16 cellular contexts compared by ENCODE assay signal in genomic region chr17:63222655-63223054, GRCh38.
DNase-seq lines count a peak whose midpoint lies in the region; ATAC-seq, FAIRE-seq and TF ChIP-seq lines count a peak whose summit lies in the region.
"Had no signal": no experiment of that assay in that cellular context is flagged by ENCODE, and none has a peak within 500 bp of the region (broad histone marks: within the 10 kb centered on the region; RNA-seq: fewer than 3 reads in every experiment).

No MANE protein-coding gene starts in this region.

- H3K4me1 ChIP-seq in K562 (replicated peaks in 1 of 2; ENCODE audit: control insufficient read depth in 2 of 2, insufficient read depth in 2 of 2, low read length in 2 of 2): no peaks in the 10 kb centered on the region
- H3K4me1 ChIP-seq: Caco-2, gastrocnemius medialis, SJCRH30 had no signal

- TF ChIP-seq CTCF in HFF-Myc (IDR thresholded peaks at IDR 0.05; ENCODE audit: low read depth, low read length, missing control alignments): no peak
- no peak; a peak in 1 of 6 replicates for TF ChIP-seq CTCF in K562 (IDR thresholded peaks at IDR 0.05 in 2 of 3, conservative IDR thresholded peaks at IDR 0.05 in 1 of 3; ENCODE audit: insufficient read depth in 2 of 3, low read depth in 1 of 3, low read length in 3 of 3)

- no peaks in the 10 kb centered on the region for H3K79me2 ChIP-seq in K562 (ENCODE audit: control insufficient read depth, insufficient read depth, low read length)

- TF ChIP-seq RAD21 in K562 (CRISPR knock-in tag; conservative IDR thresholded peaks at IDR 0.05 in 1 of 2, IDR thresholded peaks at IDR 0.05 in 1 of 2): no peak

- ATAC-seq in K562: no peak
- no peak for ATAC-seq in GM18520 (IDR thresholded peaks at IDR 0.05; ENCODE audit: unreplicated experiment)
- ATAC-seq: gastrocnemius medialis, right cardiac atrium had no signal

- intact Hi-C loops in K562 (cut with micrococcal nuclease): loop anchor here (10.0 kb wide), 1 partner anchor 182 kb away; no protein-coding TSS in a partner anchor

- 45% methylated on average over 1 of the region's 1 CpG for WGBS in K562 (ENCODE audit: insufficient coverage, low coverage, missing lambda C conversion rate)

- H3K36me3 ChIP-seq in K562 (ENCODE audit: control insufficient read depth, insufficient read depth, low read length): no peaks in the 10 kb centered on the region
- H3K36me3 ChIP-seq: gastrocnemius medialis, SJCRH30 had no signal

- DNase-seq in NCI-H748 (lab: John Stamatoyannopoulos, UW; ENCODE audit: unreplicated experiment) (peak; percentile 3), NCI-H748 treated with DMSO at 0.1 percent for 48 hours (lab: John Stamatoyannopoulos, UW) (no peak), HFF-Myc (ENCODE audit: extremely low read depth, low read depth) (peak; percentile 11), K562 (ENCODE audit: extremely low read depth in 1 of 4, low spot score in 3 of 4) (no peak), renal cortical epithelial cell (ENCODE audit: low read depth) (peak; percentile 8), UCSD-AML1 (lab: John Stamatoyannopoulos, UW; ENCODE audit: unreplicated experiment) (no peak), H54 (ENCODE audit: insufficient read length, low spot score) (no peak)
- DNase-seq: activated effector memory CD4-positive, alpha-beta T cell treated with anti-CD3 and anti-CD28 coated beads, Interleukin-2, amount 50 U/mL, for 16 hours; Caco-2; gastrocnemius medialis; NCI-H1105 treated with DMSO at 0.1 percent for 48 hours; NCI-H524 treated with DMSO at 0.1 percent for 48 hours; right cardiac atrium had no signal

- no peaks in the 10 kb centered on the region for H3K9me3 ChIP-seq in K562 (replicated peaks; ENCODE audit: control insufficient read depth, insufficient read depth, low read depth, low read length)
- H3K9me3 ChIP-seq: Caco-2, gastrocnemius medialis, SJCRH30 had no signal

- no peaks in the 10 kb centered on the region for H3K9me1 ChIP-seq in K562 (ENCODE audit: control insufficient read depth, insufficient read depth, low read length)

- H3K4me3 ChIP-seq in HFF-Myc (replicated peaks; ENCODE audit: low read depth, low read length) (no peak overlapping the region), K562 (no peak overlapping the region)
- H3K4me3 ChIP-seq: gastrocnemius medialis, SJCRH30 had no signal

- H3K27me3 ChIP-seq in K562 (ENCODE audit: control insufficient read depth in 2 of 2, insufficient read depth in 2 of 2, low read length in 2 of 2): no peaks in the 10 kb centered on the region
- H3K27me3 ChIP-seq: gastrocnemius medialis, SJCRH30 had no signal

- H3K27ac ChIP-seq in K562 (ENCODE audit: extremely low read depth, low read depth, low read length): no peak overlapping the region; the same call in 2 of the 3 replicates
- H3K27ac ChIP-seq: gastrocnemius medialis, SJCRH30 had no signal

- no peak overlapping the region for H3K4me2 ChIP-seq in K562 (ENCODE audit: insufficient read depth, low read length)

- TF ChIP-seq POLR2A in K562 (conservative IDR thresholded peaks at IDR 0.05) (no peak), H54 (IDR thresholded peaks at IDR 0.05; ENCODE audit: low read depth, low read length) (no peak)

- POLR2A ChIA-PET in K562 (lab: Yijun Ruan, JAX): no interaction called here

- no peaks in the 10 kb centered on the region for H4K20me1 ChIP-seq in K562 (replicated peaks; ENCODE audit: control insufficient read depth, insufficient read depth, low read length)

- no peak for TF ChIP-seq EP300 in K562 (IDR thresholded peaks at IDR 0.05; ENCODE audit: low read length)

- BruUV-seq in K562 (replicated peaks; lab: Mats Ljungman, UMichigan): no TSS peak

- H2AFZ ChIP-seq in K562 (ENCODE audit: low read depth, low read length): no peak overlapping the region

- in situ Hi-C loops in K562 (cut with MboI): no loop called here

- CTCF ChIA-PET in K562 (lab: Yijun Ruan, JAX; ENCODE audit: low intra/inter-chr PET ratio): no interaction called here

- FAIRE-seq in K562 (lab: Jason Lieb, UNC) (no peak), H54 (lab: Jason Lieb, UNC) (no peak)
- FAIRE-seq: colon had no signal

- H3K9ac ChIP-seq in K562 (ENCODE audit: insufficient read depth in 1 of 2, low read depth in 2 of 2, low read length in 2 of 2): no peak overlapping the region

TF ChIP-seq in K562, 482 proteins besides CTCF, POLR2A, EP300 and RAD21 (continues in another document):
- no peak for TF ChIP-seq ZNF740 (CRISPR knock-in tag; IDR thresholded peaks at IDR 0.05)
- TF ChIP-seq ZNF740 (tag; IDR thresholded peaks at IDR 0.05): no peak
- TF ChIP-seq RNF219 (CRISPR knock-in tag; IDR thresholded peaks at IDR 0.05): no peak
- TF ChIP-seq ZNF146 (CRISPR knock-in tag; IDR thresholded peaks at IDR 0.05; ENCODE audit: unreplicated experiment): peak; percentile 52
- no peak for TF ChIP-seq ESRRB (CRISPR knock-in tag; IDR thresholded peaks at IDR 0.05; ENCODE audit: borderline replicate concordance)
- TF ChIP-seq, protein P1, sequence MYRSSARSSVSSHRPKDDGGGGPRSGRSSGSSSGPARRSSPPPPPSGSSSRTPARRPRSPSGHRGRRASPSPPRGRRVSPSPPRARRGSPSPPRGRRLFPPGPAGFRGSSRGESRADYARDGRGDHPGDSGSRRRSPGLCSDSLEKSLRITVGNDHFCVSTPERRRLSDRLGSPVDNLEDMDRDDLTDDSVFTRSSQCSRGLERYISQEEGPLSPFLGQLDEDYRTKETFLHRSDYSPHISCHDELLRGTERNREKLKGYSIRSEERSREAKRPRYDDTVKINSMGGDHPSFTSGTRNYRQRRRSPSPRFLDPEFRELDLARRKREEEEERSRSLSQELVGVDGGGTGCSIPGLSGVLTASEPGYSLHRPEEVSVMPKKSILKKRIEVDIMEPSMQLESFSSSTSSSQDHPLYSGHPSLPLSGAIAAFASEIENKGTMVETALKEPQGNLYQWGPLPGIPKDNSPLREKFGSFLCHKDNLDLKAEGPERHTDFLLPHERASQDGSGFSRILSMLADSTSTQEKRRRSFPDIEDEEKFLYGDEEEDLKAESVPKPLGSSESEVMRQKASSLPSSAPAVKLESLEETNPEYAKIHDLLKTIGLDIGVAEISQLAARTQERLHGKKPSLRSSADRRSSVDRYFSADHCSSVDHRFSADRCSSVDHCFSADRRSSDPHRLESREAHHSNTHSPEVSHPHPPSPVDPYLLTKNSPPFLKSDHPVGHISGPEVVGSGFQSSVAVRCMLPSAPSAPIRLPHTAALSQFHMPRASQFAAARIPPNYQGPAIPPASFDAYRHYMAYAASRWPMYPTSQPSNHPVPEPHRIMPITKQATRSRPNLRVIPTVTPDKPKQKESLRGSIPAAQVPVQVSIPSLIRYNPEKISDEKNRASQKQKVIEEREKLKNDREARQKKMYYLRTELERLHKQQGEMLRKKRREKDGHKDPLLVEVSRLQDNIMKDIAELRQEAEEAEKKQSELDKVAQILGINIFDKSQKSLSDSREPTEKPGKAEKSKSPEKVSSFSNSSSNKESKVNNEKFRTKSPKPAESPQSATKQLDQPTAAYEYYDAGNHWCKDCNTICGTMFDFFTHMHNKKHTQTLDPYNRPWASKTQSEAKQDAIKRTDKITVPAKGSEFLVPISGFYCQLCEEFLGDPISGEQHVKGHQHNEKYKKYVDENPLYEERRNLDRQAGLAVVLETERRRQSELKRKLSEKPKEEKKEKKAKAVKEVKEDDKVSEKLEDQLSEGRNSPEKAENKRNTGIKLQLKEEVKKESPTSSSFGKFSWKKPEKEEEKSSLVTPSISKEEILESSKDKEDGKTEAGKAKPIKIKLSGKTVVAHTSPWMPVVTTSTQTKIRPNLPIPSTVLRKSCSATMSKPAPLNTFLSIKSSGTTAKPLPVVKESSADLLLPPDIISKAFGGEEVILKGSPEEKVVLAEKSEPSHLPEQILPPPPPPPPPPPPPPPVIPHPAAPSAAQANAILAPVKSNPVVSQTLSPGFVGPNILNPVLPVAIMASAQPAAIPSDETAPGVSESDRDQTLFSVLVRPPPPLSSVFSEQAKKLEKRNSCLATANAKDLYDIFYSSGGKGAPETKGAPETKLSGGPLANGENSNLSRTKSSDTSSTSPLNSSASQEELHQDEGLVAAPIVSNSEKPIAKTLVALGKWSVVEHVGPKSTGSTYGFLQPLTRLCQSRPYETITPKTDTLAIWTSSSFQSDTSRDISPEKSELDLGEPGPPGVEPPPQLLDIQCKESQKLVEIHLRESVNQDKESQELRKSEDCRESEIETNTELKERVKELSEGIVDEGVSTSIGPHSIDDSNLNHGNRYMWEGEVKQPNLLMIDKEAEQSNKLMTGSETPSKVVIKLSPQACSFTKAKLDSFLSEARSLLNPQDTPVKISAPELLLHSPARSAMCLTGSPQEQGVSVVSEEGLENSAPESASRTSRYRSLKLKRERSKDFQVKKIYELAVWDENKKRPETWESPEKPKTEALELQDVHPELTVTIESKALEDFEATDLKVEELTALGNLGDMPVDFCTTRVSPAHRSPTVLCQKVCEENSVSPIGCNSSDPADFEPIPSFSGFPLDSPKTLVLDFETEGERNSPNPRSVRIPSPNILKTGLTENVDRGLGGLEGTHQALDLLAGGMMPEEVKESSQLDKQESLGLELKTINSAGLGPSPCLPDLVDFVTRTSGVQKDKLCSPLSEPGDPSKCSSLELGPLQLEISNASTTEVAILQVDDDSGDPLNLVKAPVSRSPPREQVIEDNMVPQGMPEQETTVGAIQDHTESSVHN (IDR thresholded peaks at IDR 0.05; ENCODE audit: borderline replicate concordance in 1 of 2, low read depth in 1 of 2): no peak

Comparison
In these comparisons a context has a peak if more than half of its experiments do, and no peak if none do; other contexts are left out.
1. DNase-seq: peak in NCI-H748 (single experiment), HFF-Myc (single experiment) and renal cortical epithelial cell (single experiment); none in NCI-H748 treated with DMSO at 0.1 percent for 48 hours (single experiment), K562 (0 of 4), UCSD-AML1 (single experiment) and H54 (single experiment).